8 cellular contexts compared by ENCODE assay signal in genomic region chr2:197433770-197434438, GRCh38. TPM values are rescaled to one million over a fixed set of nuclear protein-coding genes. Genes with fewer than 3 reads are reported as not detected.
A peak's percentile ranks its signal among the peaks of the same experiment; 100 is the strongest.
DNase-seq lines count a peak whose midpoint lies in the region; ATAC-seq and TF ChIP-seq lines count a peak whose summit lies in the region.

No MANE protein-coding gene starts in this region.

- H3K27ac ChIP-seq in BLaER1 treated with 17β-estradiol and CSF1 and Interleukin-3, amounts not matched to agents 10 nM and 100 nM: peak overlapping the region; percentile 95 to 99 (median 98)
- H3K27ac ChIP-seq in ectodermal cell (ENCODE audit: insufficient read depth, low read depth, low read length, poor library complexity, severe bottlenecking) (no peak overlapping the region), caudate nucleus (ENCODE audit: low read depth, low read length) (no peak overlapping the region)

- peak overlapping the region; percentile 81 to 94 (median 89) for H3K4me3 ChIP-seq in BLaER1 treated with 17β-estradiol and CSF1 and Interleukin-3, amounts not matched to agents 10 nM and 100 nM
- peak overlapping the region; percentile 85 for H3K4me3 ChIP-seq in ectodermal cell (ENCODE audit: insufficient read depth, low read depth, low read length)

- H3K27ac Mint-ChIP-seq in nephron progenitor cell: peak overlapping the region; percentile 100

- peaks cover 11 to 35% (median 23%) of the 10 kb centered on the region in 11 experiments for H3K36me3 ChIP-seq in BLaER1 treated with 17β-estradiol and CSF1 and Interleukin-3, amounts not matched to agents 10 nM and 100 nM
- no peaks in the 10 kb centered on the region for H3K36me3 ChIP-seq in ectodermal cell (ENCODE audit: control insufficient read depth, insufficient read depth, low read length)

- no peak for ATAC-seq in HG03139 (IDR thresholded peaks at IDR 0.05; ENCODE audit: unreplicated experiment)

- peak; percentile 9 for DNase-seq in M059J (ENCODE audit: low read depth)
- DNase-seq in nephron progenitor cell: no peak
- no peak for DNase-seq in activated CD4-positive, CD25-positive, alpha-beta regulatory T cell (lab: John Stamatoyannopoulos, UW)
- no peak for DNase-seq in caudate nucleus (lab: John Stamatoyannopoulos, UW)
- DNase-seq in Kasumi-1 (lab: John Stamatoyannopoulos, UW): no peak

- H3K27me3 ChIP-seq in BLaER1 treated with 17β-estradiol and CSF1 and Interleukin-3, amounts not matched to agents 10 nM and 100 nM: no peaks in the 10 kb centered on the region
- no peaks in the 10 kb centered on the region for H3K27me3 ChIP-seq in ectodermal cell (ENCODE audit: control insufficient read depth, insufficient read depth, low read length, poor library complexity, severe bottlenecking)

- peaks cover 22% of the 10 kb centered on the region for H3K36me3 Mint-ChIP-seq in nephron progenitor cell (ENCODE audit: low read depth)

- no peaks in the 10 kb centered on the region for H3K27me3 Mint-ChIP-seq in nephron progenitor cell (ENCODE audit: low read depth, poor library complexity)

- peak overlapping the region; percentile 79 to 99 (median 93) for H3K4me2 ChIP-seq in BLaER1 treated with 17β-estradiol and CSF1 and Interleukin-3, amounts not matched to agents 10 nM and 100 nM

- peaks cover 49 to 56% (median 52%) of the 10 kb centered on the region in 11 experiments for H4K20me1 ChIP-seq in BLaER1 treated with 17β-estradiol and CSF1 and Interleukin-3, amounts not matched to agents 10 nM and 100 nM

- no peaks in the 10 kb centered on the region for H3K9me3 ChIP-seq in BLaER1 treated with 17β-estradiol and CSF1 and Interleukin-3, amounts not matched to agents 10 nM and 100 nM (replicated peaks in 1 of 11)
- no peaks in the 10 kb centered on the region for H3K9me3 ChIP-seq in ectodermal cell (ENCODE audit: control insufficient read depth, low read length)

- peaks cover 38 to 58% (median 43%) of the 10 kb centered on the region in 10 experiments for H3K4me1 ChIP-seq in BLaER1 treated with 17β-estradiol and CSF1 and Interleukin-3, amounts not matched to agents 10 nM and 100 nM
- H3K4me1 ChIP-seq in ectodermal cell (ENCODE audit: control insufficient read depth, insufficient read depth, low read length): peaks cover 17% of the 10 kb centered on the region

- peaks cover 53% of the 10 kb centered on the region for H3K4me1 Mint-ChIP-seq in nephron progenitor cell

- H3K9ac ChIP-seq in BLaER1 treated with 17β-estradiol and CSF1 and Interleukin-3, amounts not matched to agents 10 nM and 100 nM: peak overlapping the region; percentile 95 to 99 (median 98)

- peak overlapping the region; percentile 96 for H3K4me3 Mint-ChIP-seq in nephron progenitor cell

- no peak for TF ChIP-seq CTCF in nephron progenitor cell (IDR thresholded peaks at IDR 0.05)

- WGBS in ectodermal cell, 2 experiments: 3 to 5% methylated on average over 10 to 11 of the region's 11 CpGs

- no peaks in the 10 kb centered on the region for H3K9me3 Mint-ChIP-seq in nephron progenitor cell

RNA-seq across cellular contexts. Expression of gene SF3B1, which starts 0.9 kb away (rescaled TPM):
- 183 and 287 TPM in 2 replicates for total RNA-seq in M059J (2014; rRNA removed; shearing (Covaris generic))
- polyA plus RNA-seq in ectodermal cell (2013, experiment 1 of 4): 360 TPM
- 367 TPM for polyA plus RNA-seq in ectodermal cell (2013, experiment 2 of 4)
- polyA plus RNA-seq in ectodermal cell (2013, experiment 3 of 4): 282 TPM
- polyA plus RNA-seq in ectodermal cell (2013, experiment 4 of 4): 323 TPM

RNA-seq across cellular contexts. Expression of gene COQ10B, which starts 19.4 kb away (rescaled TPM):
- total RNA-seq in M059J (2014; rRNA removed; shearing (Covaris generic)): 40.5 and 55.0 TPM in 2 replicates
- 13.2 TPM for polyA plus RNA-seq in ectodermal cell (2013, experiment 1 of 4)
- 15.0 TPM for polyA plus RNA-seq in ectodermal cell (2013, experiment 2 of 4)
- polyA plus RNA-seq in ectodermal cell (2013, experiment 3 of 4): 14.6 TPM
- 14.9 TPM for polyA plus RNA-seq in ectodermal cell (2013, experiment 4 of 4)

Comparison
In these comparisons a context has a peak if more than half of its experiments do, and no peak if none do; other contexts are left out.
1. H3K27ac ChIP-seq: peak in BLaER1 treated with 17β-estradiol and CSF1 and Interleukin-3, amounts not matched to agents 10 nM and 100 nM (11 of 11); none in ectodermal cell (single experiment) and caudate nucleus (single experiment).